In the genomic region with DNA sequence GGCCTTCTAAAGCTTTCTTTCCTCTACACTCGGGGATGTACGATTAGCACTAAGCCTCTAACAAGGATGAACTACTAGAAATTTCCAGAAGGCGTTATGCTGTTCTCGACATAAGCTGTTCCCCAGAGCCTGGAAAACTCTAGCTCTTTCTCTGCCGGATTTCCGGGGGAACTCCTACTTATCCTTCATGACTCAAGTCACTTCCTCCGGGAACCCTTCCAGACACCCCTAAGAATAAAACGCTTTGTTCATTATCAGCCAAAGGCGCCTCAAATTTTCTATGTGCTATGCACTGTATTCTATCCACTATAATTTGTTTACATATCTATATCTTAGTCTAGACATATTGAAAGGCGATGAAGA, we compare ENCODE assay signal across 1 cellular context.
TF ChIP-seq lines count a peak whose summit lies in the region.

No MANE protein-coding gene starts in this region.

TF ChIP-seq in HepG2, 621 proteins besides CTCF, POLR2A, EP300 and RAD21:
- TF ChIP-seq ZNF343 (CRISPR knock-in tag; IDR thresholded peaks at IDR 0.05) (peak; percentile 10; the same call in 1 of the 2 replicates), GABPA (IDR thresholded peaks at IDR 0.05; ENCODE audit: low read depth, low read length) (no peak), GABPA (CRISPR knock-in tag; IDR thresholded peaks at IDR 0.05; ENCODE audit: low read depth) (peak; percentile 61), YEATS2 (CRISPR knock-in tag; IDR thresholded peaks at IDR 0.05; ENCODE audit: borderline replicate concordance) (0 out of 2 replicates have a peak, but pooled peaks have one; percentile 6), KDM5A (IDR thresholded peaks at IDR 0.05; ENCODE audit: borderline replicate concordance, low read length) (peak; percentile 39; the same call in 1 of the 2 replicates), TAF1 (CRISPR knock-in tag; IDR thresholded peaks at IDR 0.05) (no peak), MED8 (CRISPR knock-in tag; IDR thresholded peaks at IDR 0.05; ENCODE audit: insufficient replicate concordance) (no peak), PHF21A (CRISPR knock-in tag; IDR thresholded peaks at IDR 0.05) (peak; percentile 34; the same call in 1 of the 2 replicates), ZNF546 (CRISPR knock-in tag; conservative IDR thresholded peaks at IDR 0.05) (0 out of 2 replicates have a peak, but pooled peaks have one; percentile 13)
- TF ChIP-seq, protein P1, sequence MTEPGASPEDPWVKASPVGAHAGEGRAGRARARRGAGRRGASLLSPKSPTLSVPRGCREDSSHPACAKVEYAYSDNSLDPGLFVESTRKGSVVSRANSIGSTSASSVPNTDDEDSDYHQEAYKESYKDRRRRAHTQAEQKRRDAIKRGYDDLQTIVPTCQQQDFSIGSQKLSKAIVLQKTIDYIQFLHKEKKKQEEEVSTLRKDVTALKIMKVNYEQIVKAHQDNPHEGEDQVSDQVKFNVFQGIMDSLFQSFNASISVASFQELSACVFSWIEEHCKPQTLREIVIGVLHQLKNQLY (CRISPR knock-in tag; IDR thresholded peaks at IDR 0.05), result 0 out of 2 replicates have a peak, but pooled peaks have one; percentile 20
